Comparison of ENCODE assay signal across 17 cellular contexts in the genomic region with DNA sequence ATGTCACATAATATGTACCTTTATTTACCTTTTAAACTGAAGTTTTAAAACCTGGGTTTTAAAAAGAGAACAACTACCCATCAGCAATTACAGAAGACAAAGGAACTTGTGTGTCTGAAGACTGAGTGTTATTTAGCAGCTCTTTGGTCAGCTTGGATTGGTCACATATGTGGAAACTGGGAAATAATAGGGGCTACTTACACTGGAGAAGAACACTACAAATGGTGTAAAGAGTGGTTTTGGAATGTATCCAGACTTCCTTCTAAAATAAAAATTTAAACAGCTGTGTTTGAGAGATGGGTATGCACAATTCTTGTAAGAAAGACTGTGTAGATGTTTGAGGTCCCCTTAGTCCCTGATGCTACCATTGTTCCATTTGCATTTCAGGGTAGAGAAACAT. TPM values are rescaled to one million over a fixed set of nuclear protein-coding genes. Genes with fewer than 3 reads are reported as not detected.
"Had no signal": no experiment of that assay in that cellular context is flagged by ENCODE, and none has a peak within 500 bp of the region (broad histone marks: within the 10 kb centered on the region; RNA-seq: fewer than 3 reads in every experiment).

No MANE protein-coding gene starts in this region.

- H3K4me3 ChIP-seq: ascending aorta, breast epithelium, dorsolateral prefrontal cortex, esophagus muscularis mucosa, heart left ventricle, tibial artery had no signal

- H3K9me3 ChIP-seq: ascending aorta, breast epithelium, esophagus muscularis mucosa, heart left ventricle, tibial artery had no signal

- H3K4me1 ChIP-seq: breast epithelium, parathyroid adenoma had no signal

- H3K27me3 ChIP-seq: breast epithelium had no signal

- DNase-seq: activated CD4-positive, alpha-beta memory T cell treated with anti-CD3 and anti-CD28 coated beads, Interleukin-2, amount 10 ng/mL, durations not matched to agents 7 days and 5 days; activated CD4-positive, alpha-beta T cell treated with anti-CD3 and anti-CD28 coated beads, Interleukin-2, amount 10 ng/mL, durations not matched to agents 24 days and 14 days; activated effector memory CD4-positive, alpha-beta T cell treated with anti-CD3 and anti-CD28 coated beads, Interleukin-2, amount 50 U/mL, for 16 hours; activated naive CD4-positive, alpha-beta T cell treated with anti-CD3 and anti-CD28 coated beads, Interleukin-2, amount 10 ng/mL, durations not matched to agents 7 days and 5 days; activated T-cell treated with anti-CD3 and anti-CD28 coated beads, Interleukin-2, amount 50 U/mL, for 72 hours; dorsolateral prefrontal cortex; heart left ventricle; nephron progenitor cell; nucleus accumbens; right cardiac atrium; stimulated activated CD4-positive, alpha-beta T cell treated with anti-CD3 and anti-CD28 coated beads, Interleukin-12 subunit alpha, Interleukin-12 subunit beta, amount 100 ng/mL, for 4 hours; tibial artery had no signal

- H3K9ac ChIP-seq: parathyroid adenoma had no signal

- H3K27ac ChIP-seq: ascending aorta, breast epithelium, dorsolateral prefrontal cortex, esophagus muscularis mucosa, heart left ventricle, parathyroid adenoma, tibial artery, VCaP had no signal

- H3K36me3 ChIP-seq: ascending aorta, breast epithelium, esophagus muscularis mucosa, tibial artery had no signal

RNA-seq across cellular contexts. Expression of a gene that starts 13.3 kb away (rescaled TPM):
- total RNA-seq: activated CD4-positive, alpha-beta T cell treated with anti-CD3 and anti-CD28 coated beads, Interleukin-2, amount 10 ng/mL, durations not matched to agents 24 days and 14 days had no signal
